ENCODE assay signal across 7 cellular contexts in genomic region chr1:24540906-24541710, GRCh38. TPM values are rescaled to one million over a fixed set of nuclear protein-coding genes. Genes with fewer than 3 reads are reported as not detected.
DNase-seq lines count a peak whose midpoint lies in the region; TF ChIP-seq lines count a peak whose summit lies in the region.

No MANE protein-coding gene starts in this region.

- intact Hi-C loops in OCI-LY7 (cut with micrococcal nuclease; ENCODE audit: unreplicated experiment): no loop called here

- peak overlapping the region; percentile 22; the same call in 1 of the 2 replicates for H2AFZ ChIP-seq in OCI-LY7 (ENCODE audit: low read length)

- H4K20me1 ChIP-seq in OCI-LY7 (ENCODE audit: insufficient read depth, low read length): no peaks in the 10 kb centered on the region

- peak overlapping the region in 1 of 2 donors; percentile 4 for H3K9ac ChIP-seq in duodenal mucosa (ENCODE audit: low read depth in 1 of 2, low read length in 2 of 2)

- TF ChIP-seq CTCF in OCI-LY7 (conservative IDR thresholded peaks at IDR 0.05; ENCODE audit: low read length): no peak

- H3K9me3 ChIP-seq in OCI-LY7 (ENCODE audit: low read length) (no peaks in the 10 kb centered on the region), duodenal mucosa (ENCODE audit: control insufficient read depth in 1 of 2, low read length in 2 of 2) (no peaks in the 10 kb centered on the region)

- no peak overlapping the region for H3K27ac ChIP-seq in OCI-LY7 (ENCODE audit: low read depth, low read length, poor library complexity, severe bottlenecking)
- H3K27ac ChIP-seq in duodenal mucosa (ENCODE audit: low read depth, low read length): peak overlapping the region; percentile 35

- H3K9me2 ChIP-seq in OCI-LY7 (ENCODE audit: insufficient read depth, low read length): no peaks in the 10 kb centered on the region

- H3K27me3 ChIP-seq in duodenal mucosa (ENCODE audit: control insufficient read depth in 1 of 2, insufficient read depth in 2 of 2, low read length in 2 of 2): no peaks in the 10 kb centered on the region

- CTCF ChIA-PET in OCI-LY7 (lab: Charles Lee; ENCODE audit: unreplicated experiment): interaction anchor here (0.5 to 1.3 kb wide), 2 partner anchors 39 to 46 kb away, joined by 3 to 4 read pairs; no protein-coding TSS in a partner anchor

- H3K4me3 ChIP-seq in OCI-LY7 (ENCODE audit: low read depth, low read length, poor library complexity, severe bottlenecking): no peak overlapping the region
- peak overlapping the region; percentile 14 to 33 for H3K4me3 ChIP-seq in duodenal mucosa (ENCODE audit: low read depth in 1 of 2, low read length in 2 of 2)

- no TSS peak for BruUV-seq in OCI-LY7 (replicated peaks; lab: Mats Ljungman, UMichigan)

- no peaks in the 10 kb centered on the region; the same call in 1 of the 2 replicates for H3K79me2 ChIP-seq in OCI-LY7 (ENCODE audit: insufficient read depth, low read depth, low read length)

- H3K36me3 ChIP-seq in OCI-LY7 (ENCODE audit: insufficient read depth, low read length) (peaks cover 4% of the 10 kb centered on the region; the same call in 1 of the 2 replicates), duodenal mucosa (ENCODE audit: control insufficient read depth in 1 of 2, insufficient read depth in 2 of 2, low read length in 2 of 2) (no peaks in the 10 kb centered on the region)

- H3K4me1 ChIP-seq in OCI-LY7 (ENCODE audit: insufficient read depth, low read length, poor library complexity, severe bottlenecking) (peaks cover 73% of the 10 kb centered on the region), duodenal mucosa (ENCODE audit: control insufficient read depth in 1 of 2, insufficient read depth in 2 of 2, low read length in 2 of 2) (peaks cover 9 to 38% of the 10 kb centered on the region in 2 donors)

- DNase-seq in H4 (ENCODE audit: low spot score) (peak; percentile 75), OCI-LY7 (ENCODE audit: low spot score) (no peak), renal cortical epithelial cell (ENCODE audit: low read depth) (peak; percentile 96), NCI-H446 treated with DMSO at 0.1 percent for 48 hours (lab: John Stamatoyannopoulos, UW) (no peak), NCI-H1417 treated with DMSO at 0.1 percent for 48 hours (lab: John Stamatoyannopoulos, UW) (no peak), inferior parietal cortex (ENCODE audit: extremely low spot score) (no peak)

- POLR2A ChIA-PET in OCI-LY7 (lab: Charles Lee): interaction anchor here (0.6 to 1.9 kb wide), 5 partner anchors 8 to 126 kb away, joined by 3 to 7 read pairs (median 5); partner anchors contain the start of gene NIPAL3

- H3K4me2 ChIP-seq in OCI-LY7 (ENCODE audit: low read length): peak overlapping the region; percentile 56

RNA-seq across cellular contexts. Expression of gene NCMAP, which starts 14.8 kb away (rescaled TPM):
- total RNA-seq in H4 (2014; rRNA removed; shearing (Covaris generic)): not detected in 2 replicates
- total RNA-seq in OCI-LY7 (2014; rRNA removed; shearing (Covaris generic)): 0.95 and 1.1 TPM in 2 replicates
- total RNA-seq in OCI-LY7 (2022) (0.99 and 1.0 TPM in 2 replicates), renal cortical epithelial cell (3.4 and 8.3 TPM in 2 replicates)

RNA-seq across cellular contexts. Expression of gene RCAN3, which starts 38.5 kb away (rescaled TPM):
- 3.7 and 10.8 TPM in 2 replicates for total RNA-seq in H4 (2014; rRNA removed; shearing (Covaris generic))
- 13.0 and 22.9 TPM in 2 replicates for total RNA-seq in OCI-LY7 (2014; rRNA removed; shearing (Covaris generic))
- 47.8 and 57.2 TPM in 2 replicates for total RNA-seq in OCI-LY7 (2022)
- total RNA-seq in renal cortical epithelial cell: 17.9 and 20.2 TPM in 2 replicates

Comparison
In these comparisons a context has a peak if more than half of its experiments do, and no peak if none do; other contexts are left out.
1. DNase-seq: peak in H4 (single experiment) and renal cortical epithelial cell (single experiment); none in OCI-LY7 (single experiment), NCI-H446 treated with DMSO at 0.1 percent for 48 hours (single experiment), NCI-H1417 treated with DMSO at 0.1 percent for 48 hours (single experiment) and inferior parietal cortex (single experiment).